ENCODE assay signal across 20 cellular contexts in the genomic region with DNA sequence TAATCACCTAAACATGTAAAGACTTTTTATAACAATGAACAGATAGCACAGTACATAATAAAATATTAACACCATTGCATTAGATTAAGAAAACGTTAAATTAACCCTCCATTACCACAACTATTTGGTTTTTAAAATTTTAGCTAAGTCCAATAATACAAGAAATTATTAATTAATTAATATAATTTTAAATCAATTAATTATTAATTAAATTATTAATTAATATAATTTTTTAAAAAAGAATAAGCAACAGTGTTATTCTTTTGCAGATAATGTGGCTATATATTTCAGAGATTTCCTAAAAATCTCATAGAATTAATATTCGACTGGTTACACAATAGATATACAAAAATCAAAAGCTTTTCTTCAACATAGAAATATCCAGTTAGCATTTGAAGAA.
DNase-seq lines count a peak whose midpoint lies in the region; ATAC-seq, FAIRE-seq and TF ChIP-seq lines count a peak whose summit lies in the region.
"Had no signal": no experiment of that assay in that cellular context is flagged by ENCODE, and none has a peak within 500 bp of the region (broad histone marks: within the 10 kb centered on the region; RNA-seq: fewer than 3 reads in every experiment).

No MANE protein-coding gene starts in this region.

- POLR2A ChIA-PET in WTC11 (lab: Charles Lee), result no interaction called here

- DNase-seq in WTC11 (ENCODE audit: low spot score) (no peak), frontal cortex (ENCODE audit: low spot score in 2 of 2) (no peak), pancreas (no peak), HuH-7.5 (ENCODE audit: low spot score) (no peak)
- DNase-seq: 8988T; C1 segment of cervical spinal cord; Calu3; CD4-positive, alpha-beta memory T cell; COR-L47; DMS53; DMS79 treated with DMSO at 0.1 percent for 48 hours; GOT3; HFFc6 had no signal

- 73 to 81% methylated on average over 2 of the region's 2 CpGs for WGBS in pancreas, 2 donors

- no peaks in the 10 kb centered on the region for H3K9me3 Mint-ChIP-seq in WTC11
- H3K9me3 Mint-ChIP-seq: CD4-positive, alpha-beta memory T cell; HFFc6 had no signal

- H3K4me1 ChIP-seq in pancreas, result no peaks in the 10 kb centered on the region
- H3K4me1 ChIP-seq: HAP-1 had no signal

- no peak overlapping the region for H3K27ac Mint-ChIP-seq in WTC11
- H3K27ac Mint-ChIP-seq: CD4-positive, alpha-beta memory T cell; HFFc6 had no signal

- no peak overlapping the region for H3K27ac ChIP-seq in pancreas

- no peaks in the 10 kb centered on the region for H3K27me3 ChIP-seq in pancreas

- FAIRE-seq in G401.6 (lab: Jason Lieb, UNC) (peak; percentile 94), frontal cortex (lab: Jason Lieb, UNC) (peak; percentile 74), pancreas (lab: Jason Lieb, UNC) (peak; percentile 86)
- FAIRE-seq: GM12892, H54 had no signal

- H3K27me3 Mint-ChIP-seq in WTC11 (ENCODE audit: low read depth), result no peaks in the 10 kb centered on the region

- TF ChIP-seq CTCF in WTC11 (IDR thresholded peaks at IDR 0.05), result no peak
- TF ChIP-seq CTCF in pancreas (IDR thresholded peaks at IDR 0.05), result no peak

- H3K36me3 ChIP-seq in pancreas, result no peaks in the 10 kb centered on the region
- H3K36me3 ChIP-seq: HAP-1 had no signal

- no peaks in the 10 kb centered on the region for H3K4me1 Mint-ChIP-seq in WTC11
- H3K4me1 Mint-ChIP-seq: CD4-positive, alpha-beta memory T cell had no signal

- CTCF ChIA-PET in WTC11 (lab: Charles Lee), result no interaction called here

- ATAC-seq in WTC11, result no peak
- no peak for ATAC-seq in pancreas
- no peak for ATAC-seq in HG03039 (IDR thresholded peaks at IDR 0.05; ENCODE audit: unreplicated experiment)
- no peak for ATAC-seq in HG03571 (IDR thresholded peaks at IDR 0.05; ENCODE audit: unreplicated experiment)
- no peak for ATAC-seq in HG02938 (IDR thresholded peaks at IDR 0.05; ENCODE audit: unreplicated experiment)

- H3K4me3 ChIP-seq in pancreas, result no peak overlapping the region
- H3K4me3 ChIP-seq: HAP-1 had no signal

- no peaks in the 10 kb centered on the region for H3K36me3 Mint-ChIP-seq in WTC11
- H3K36me3 Mint-ChIP-seq: CD4-positive, alpha-beta memory T cell had no signal

- intact Hi-C loops in pancreas (cut with DNase I), result loop anchor here in 1 of 3 donors (10.0 kb wide), 1 partner anchor 212 kb away; no protein-coding TSS in a partner anchor

- no peak overlapping the region for H3K4me3 Mint-ChIP-seq in WTC11
- H3K4me3 Mint-ChIP-seq: CD4-positive, alpha-beta memory T cell; HFFc6 had no signal

- H3K9me3 ChIP-seq in pancreas, result no peaks in the 10 kb centered on the region
- H3K9me3 ChIP-seq: HAP-1 had no signal

TF ChIP-seq in WTC11, 78 proteins besides CTCF, POLR2A, EP300 and RAD21:
- no peak for TF ChIP-seq SMAD3 (CRISPR knock-in tag; IDR thresholded peaks at IDR 0.05; ENCODE audit: borderline replicate concordance)
- TF ChIP-seq HMGA2 (CRISPR knock-in tag; IDR thresholded peaks at IDR 0.05), result peak; percentile 93
- no peak for TF ChIP-seq SMAD4 (CRISPR knock-in tag; IDR thresholded peaks at IDR 0.05)
